8 cellular contexts compared by ENCODE assay signal in genomic region chr9:33106827-33107621, GRCh38. TPM values are rescaled to one million over a fixed set of nuclear protein-coding genes. Genes with fewer than 3 reads are reported as not detected.
DNase-seq lines count a peak whose midpoint lies in the region; ATAC-seq, FAIRE-seq and TF ChIP-seq lines count a peak whose summit lies in the region.

No MANE protein-coding gene starts in this region.

- no peak for TF ChIP-seq POLR2A in H54 (IDR thresholded peaks at IDR 0.05; ENCODE audit: low read depth, low read length)

- H3K9ac ChIP-seq in adipocyte (ENCODE audit: low read length), result peak overlapping the region; percentile 49

- H3K36me3 ChIP-seq in adipocyte (ENCODE audit: control insufficient read depth, insufficient read depth, low read length, severe bottlenecking) (peaks cover 11% of the 10 kb centered on the region), heart right ventricle (peaks cover 0 to 29% (median 5%) of the 10 kb centered on the region in 9 donors)

- WGBS in heart right ventricle, 2 donors, result 28 to 35% methylated on average over 10 of the region's 10 CpGs

- H3K27me3 ChIP-seq in adipocyte (replicated peaks; ENCODE audit: control insufficient read depth, insufficient read depth, low read length), result no peaks in the 10 kb centered on the region
- H3K27me3 ChIP-seq in heart right ventricle, result no peaks in the 10 kb centered on the region

- TF ChIP-seq CTCF in heart right ventricle (IDR thresholded peaks at IDR 0.05), result no peak

- H3K4me3 ChIP-seq in adipocyte (ENCODE audit: low read length) (peak overlapping the region; percentile 24), heart right ventricle (peak overlapping the region in 1 of 10 donors; percentile 1)

- no peak for FAIRE-seq in H54 (lab: Jason Lieb, UNC)

- H3K4me1 ChIP-seq in adipocyte (ENCODE audit: control insufficient read depth, insufficient read depth, low read length) (peaks cover 38% of the 10 kb centered on the region), heart right ventricle (peaks cover 5 to 61% (median 31%) of the 10 kb centered on the region in 9 donors)

- peak; percentile 91 for DNase-seq in EL
- peak; percentile 64 for DNase-seq in adipocyte (ENCODE audit: low read depth)
- peak; percentile 42 to 78 for DNase-seq in heart right ventricle
- DNase-seq in sciatic nerve (ENCODE audit: low spot score), result no peak
- DNase-seq in NOMO-1 treated with DMSO at 0.1 percent for 48 hours (lab: John Stamatoyannopoulos, UW; ENCODE audit: unreplicated experiment), result no peak
- no peak for DNase-seq in stimulated activated CD4-positive, alpha-beta T cell treated with anti-CD3 and anti-CD28 coated beads, Interleukin-1b, Interleukin-23, amount 100 ng/mL, for 48 hours
- DNase-seq in H54 (ENCODE audit: insufficient read length, low spot score), result no peak
- DNase-seq in KG1 (lab: John Stamatoyannopoulos, UW), result no peak

- peak overlapping the region; percentile 9 to 95 (median 82) for H3K27ac ChIP-seq in heart right ventricle

- intact Hi-C loops in heart right ventricle (cut with DNase I) (loop anchor here in 5 of 10 donors (2.0 to 10.0 kb wide), 5 partner anchors 50 to 68 kb away; partner anchors contain the start of gene B4GALT1 (in 3 of the 5)), sciatic nerve (cut with DNase I) (loop anchor here (10.0 kb wide), 1 partner anchor 58 kb away; the partner anchor contains the start of gene B4GALT1)

- H3K9me3 ChIP-seq in adipocyte (ENCODE audit: control insufficient read depth, low read length), result no peaks in the 10 kb centered on the region
- no peaks in the 10 kb centered on the region for H3K9me3 ChIP-seq in heart right ventricle

- ATAC-seq in heart right ventricle, result peak; percentile 60 to 85 (median 72)
- ATAC-seq in sciatic nerve, result peak; percentile 71

RNA-seq across cellular contexts. Expression of gene SMU1, which starts 30.6 kb away (rescaled TPM):
- total RNA-seq in heart right ventricle, result 10 to 100 TPM; 14.9 to 18.5 (median 17.3) TPM
- polyA plus RNA-seq in heart right ventricle, result 1 to 10 TPM; 5.8 to 8.5 TPM
- total RNA-seq in sciatic nerve, result 23.8 TPM

Comparison
In these comparisons a context has a peak if more than half of its experiments do, and no peak if none do; other contexts are left out.
1. DNase-seq: peak in EL (single experiment), adipocyte (single experiment) and heart right ventricle (2 of 2); none in sciatic nerve (single experiment), NOMO-1 treated with DMSO at 0.1 percent for 48 hours (single experiment), stimulated activated CD4-positive, alpha-beta T cell treated with anti-CD3 and anti-CD28 coated beads, Interleukin-1b, Interleukin-23, amount 100 ng/mL, for 48 hours (single experiment), H54 (single experiment) and KG1 (single experiment).